In genomic region chr17:46810837-46811236, GRCh38 we compare ENCODE assay signal across 23 cellular contexts. TPM values are rescaled to one million over a fixed set of nuclear protein-coding genes. Genes with fewer than 3 reads are reported as not detected.
DNase-seq lines count a peak whose midpoint lies in the region; FAIRE-seq and TF ChIP-seq lines count a peak whose summit lies in the region.
"Had no signal": no experiment of that assay in that cellular context is flagged by ENCODE, and none has a peak within 500 bp of the region (broad histone marks: within the 10 kb centered on the region; RNA-seq: fewer than 3 reads in every experiment).

No MANE protein-coding gene starts in this region.

- WGBS in endodermal cell (ENCODE audit: insufficient coverage in 1 of 2, insufficient read length in 1 of 2), 2 experiments = 91 to 92% methylated on average over 5 to 10 of the region's 10 CpGs
- WGBS in stomach, 5 donors = 73 to 83% (median 81%) methylated on average over 10 of the region's 10 CpGs

- H3K36me3 ChIP-seq in endodermal cell (ENCODE audit: control insufficient read depth, insufficient read depth, low read length) = no peaks in the 10 kb centered on the region
- H3K36me3 ChIP-seq in stomach = no peaks in the 10 kb centered on the region
- H3K36me3 ChIP-seq: BLaER1 treated with 17β-estradiol and CSF1 and Interleukin-3, amounts not matched to agents 10 nM and 100 nM had no signal

- H3K4me1 Mint-ChIP-seq in endodermal cell (peaks cover 59% of the 10 kb centered on the region), nephron progenitor cell (peaks cover 71% of the 10 kb centered on the region)
- H3K4me1 Mint-ChIP-seq in activated T-helper 2 cell treated with anti-CD3 and anti-CD28 coated beads, Interferon-gamma antibody, Interleukin-2, Interleukin-4, amounts not matched to agents 10 μg/mL and 5 μg/mL and 100 μg/mL, durations not matched to agents 14 hours and 24 hours and 36 hours (ENCODE audit: low read depth) = no peaks in the 10 kb centered on the region
- H3K4me1 Mint-ChIP-seq: CD4-positive, alpha-beta memory T cell had no signal

- H3K36me3 Mint-ChIP-seq in endodermal cell (ENCODE audit: low read depth) (peaks cover 10% of the 10 kb centered on the region), nephron progenitor cell (ENCODE audit: low read depth) (no peaks in the 10 kb centered on the region)
- H3K36me3 Mint-ChIP-seq in activated T-helper 2 cell treated with anti-CD3 and anti-CD28 coated beads, Interferon-gamma antibody, Interleukin-2, Interleukin-4, amounts not matched to agents 10 μg/mL and 5 μg/mL and 100 μg/mL, durations not matched to agents 14 hours and 24 hours and 36 hours (ENCODE audit: low read depth) = no peaks in the 10 kb centered on the region
- H3K36me3 Mint-ChIP-seq: CD4-positive, alpha-beta memory T cell had no signal

- H3K4me1 ChIP-seq in endodermal cell (ENCODE audit: control insufficient read depth, insufficient read depth, low read length) (peaks cover 16% of the 10 kb centered on the region), stomach (no peaks in the 10 kb centered on the region)
- H3K4me1 ChIP-seq: BLaER1 treated with 17β-estradiol and CSF1 and Interleukin-3, amounts not matched to agents 10 nM and 100 nM had no signal

- H3K9me3 ChIP-seq in endodermal cell (ENCODE audit: control insufficient read depth, low read length) (no peaks in the 10 kb centered on the region), stomach (no peaks in the 10 kb centered on the region)
- H3K9me3 ChIP-seq: BLaER1 treated with 17β-estradiol and CSF1 and Interleukin-3, amounts not matched to agents 10 nM and 100 nM had no signal

- peak; percentile 36 for FAIRE-seq in HTR-8/SVneo (lab: Jason Lieb, UNC)

- TF ChIP-seq CTCF in endodermal cell (conservative IDR thresholded peaks at IDR 0.05) (no peak), nephron progenitor cell (IDR thresholded peaks at IDR 0.05) (no peak), stomach (IDR thresholded peaks at IDR 0.05) (no peak)

- H3K4me3 ChIP-seq in endodermal cell (ENCODE audit: low read length) = no peak overlapping the region
- H3K4me3 ChIP-seq in stomach = no peak overlapping the region
- H3K4me3 ChIP-seq: BLaER1 treated with 17β-estradiol and CSF1 and Interleukin-3, amounts not matched to agents 10 nM and 100 nM; SK-N-MC had no signal

- no peak for TF ChIP-seq POLR2A in stomach (IDR thresholded peaks at IDR 0.05)

- no peak for DNase-seq in HTR-8/SVneo (ENCODE audit: insufficient read length, low spot score)
- DNase-seq in endodermal cell = no peak
- DNase-seq in nephron progenitor cell = no peak
- no peak for DNase-seq in EL
- DNase-seq in activated T-helper 2 cell treated with anti-CD3 and anti-CD28 coated beads, Interferon-gamma antibody, Interleukin-2, Interleukin-4, amounts not matched to agents 10 μg/mL and 5 μg/mL and 100 μg/mL, durations not matched to agents 14 hours and 24 hours and 36 hours (ENCODE audit: low spot score) = no peak
- DNase-seq in COLO829 (ENCODE audit: low spot score) = no peak
- DNase-seq in stomach = no peak
- DNase-seq: Calu3; CD4-positive, alpha-beta memory T cell; DMS153; GF-D8; NCI-H1105; NCI-H2029 treated with DMSO at 0.1 percent for 48 hours; NCI-H345; NCI-H524; NCI-H774; NK-92 treated with Interleukin-12 subunit alpha and Interleukin-12 subunit beta, amount 100 ng/mL, for 24 hours; SHP77 treated with DMSO at 0.1 percent for 48 hours had no signal

- intact Hi-C loops in activated T-helper 2 cell treated with anti-CD3 and anti-CD28 coated beads, Interferon-gamma antibody, Interleukin-2, Interleukin-4, amounts not matched to agents 10 μg/mL and 5 μg/mL and 100 μg/mL, durations not matched to agents 14 hours and 24 hours and 36 hours (cut with micrococcal nuclease) = no loop called here
- intact Hi-C loops in stomach (cut with DNase I; ENCODE audit: low total_unique reads) = no loop called here

- no peaks in the 10 kb centered on the region for H3K27me3 ChIP-seq in endodermal cell (ENCODE audit: control insufficient read depth, insufficient read depth, low read length, poor library complexity, severe bottlenecking)
- peaks cover 0 to 54% (median 26%) of the 10 kb centered on the region in 3 donors for H3K27me3 ChIP-seq in stomach

- H3K27ac Mint-ChIP-seq in endodermal cell (peak overlapping the region; percentile 52), nephron progenitor cell (peak overlapping the region; percentile 61)
- H3K27ac Mint-ChIP-seq in activated T-helper 2 cell treated with anti-CD3 and anti-CD28 coated beads, Interferon-gamma antibody, Interleukin-2, Interleukin-4, amounts not matched to agents 10 μg/mL and 5 μg/mL and 100 μg/mL, durations not matched to agents 14 hours and 24 hours and 36 hours = no peak overlapping the region

- no peak overlapping the region for H3K9ac ChIP-seq in endodermal cell (ENCODE audit: extremely low read depth, low read length, poor library complexity, severe bottlenecking)
- H3K9ac ChIP-seq: BLaER1 treated with 17β-estradiol and CSF1 and Interleukin-3, amounts not matched to agents 10 nM and 100 nM; KMS-11 had no signal

- H3K27me3 Mint-ChIP-seq in endodermal cell (ENCODE audit: insufficient read depth) = no peaks in the 10 kb centered on the region
- H3K27me3 Mint-ChIP-seq in nephron progenitor cell (ENCODE audit: low read depth, poor library complexity) = peaks cover 30% of the 10 kb centered on the region
- peaks cover 22% of the 10 kb centered on the region for H3K27me3 Mint-ChIP-seq in activated T-helper 2 cell treated with anti-CD3 and anti-CD28 coated beads, Interferon-gamma antibody, Interleukin-2, Interleukin-4, amounts not matched to agents 10 μg/mL and 5 μg/mL and 100 μg/mL, durations not matched to agents 14 hours and 24 hours and 36 hours (ENCODE audit: low read depth)

- TF ChIP-seq EP300 in stomach (IDR thresholded peaks at IDR 0.05) = no peak

- no peaks in the 10 kb centered on the region for H3K9me3 Mint-ChIP-seq in endodermal cell
- no peaks in the 10 kb centered on the region for H3K9me3 Mint-ChIP-seq in nephron progenitor cell
- no peaks in the 10 kb centered on the region for H3K9me3 Mint-ChIP-seq in activated T-helper 2 cell treated with anti-CD3 and anti-CD28 coated beads, Interferon-gamma antibody, Interleukin-2, Interleukin-4, amounts not matched to agents 10 μg/mL and 5 μg/mL and 100 μg/mL, durations not matched to agents 14 hours and 24 hours and 36 hours
- H3K9me3 Mint-ChIP-seq: CD4-positive, alpha-beta memory T cell had no signal

- H3K4me3 Mint-ChIP-seq in endodermal cell (no peak overlapping the region), nephron progenitor cell (no peak overlapping the region)
- H3K4me3 Mint-ChIP-seq in activated T-helper 2 cell treated with anti-CD3 and anti-CD28 coated beads, Interferon-gamma antibody, Interleukin-2, Interleukin-4, amounts not matched to agents 10 μg/mL and 5 μg/mL and 100 μg/mL, durations not matched to agents 14 hours and 24 hours and 36 hours (ENCODE audit: low read depth) = no peak overlapping the region
- H3K4me3 Mint-ChIP-seq: CD4-positive, alpha-beta memory T cell had no signal

- no peak overlapping the region for H3K27ac ChIP-seq in endodermal cell (ENCODE audit: low read depth, low read length)
- no peak overlapping the region for H3K27ac ChIP-seq in stomach
- H3K27ac ChIP-seq: BLaER1 treated with 17β-estradiol and CSF1 and Interleukin-3, amounts not matched to agents 10 nM and 100 nM; KMS-11; RWPE1; SK-N-MC had no signal

RNA-seq across cellular contexts. Expression of gene WNT3, which starts 7.7 kb away (rescaled TPM):
- 10 to 100 TPM; 19.9 to 21.8 TPM for total RNA-seq in endodermal cell
- polyA plus RNA-seq in endodermal cell (2013, experiment 1 of 2) = 51.2 TPM
- polyA plus RNA-seq in endodermal cell (2013, experiment 2 of 2) = 42.1 TPM
- 0.07 TPM in 1 of 2 replicates, not detected in the other for total RNA-seq in activated T-helper 2 cell treated with anti-CD3 and anti-CD28 coated beads, Interferon-gamma antibody, Interleukin-2, Interleukin-4, amounts not matched to agents 10 μg/mL and 5 μg/mL and 100 μg/mL, durations not matched to agents 14 hours and 24 hours and 36 hours
- total RNA-seq in stomach = under 1 TPM in 3 of 5 donors, not detected in 2; 0.14 to 0.55 (median 0.29) TPM
- polyA plus RNA-seq in stomach = under 1 TPM; 0.31 to 0.73 (median 0.37) TPM
- total RNA-seq: CD4-positive, alpha-beta memory T cell had no signal
- polyA plus RNA-seq: CD4-positive, alpha-beta memory T cell had no signal

RNA-seq across cellular contexts. Expression of gene WNT9B, which starts 40.5 kb away (rescaled TPM):
- under 1 TPM in 1 of 2 donors, not detected in 1; 0.33 TPM for total RNA-seq in endodermal cell
- polyA plus RNA-seq in endodermal cell (2013, experiment 1 of 2) = 2.4 TPM
- polyA plus RNA-seq in endodermal cell (2013, experiment 2 of 2) = 2.1 TPM
- total RNA-seq in activated T-helper 2 cell treated with anti-CD3 and anti-CD28 coated beads, Interferon-gamma antibody, Interleukin-2, Interleukin-4, amounts not matched to agents 10 μg/mL and 5 μg/mL and 100 μg/mL, durations not matched to agents 14 hours and 24 hours and 36 hours = not detected in 2 replicates
- not detected for total RNA-seq in stomach
- under 1 TPM in 1 of 3 donors, not detected in 2; 0.05 TPM for polyA plus RNA-seq in stomach
- total RNA-seq: Calu3; CD4-positive, alpha-beta memory T cell; H4 had no signal
- polyA plus RNA-seq: CD4-positive, alpha-beta memory T cell had no signal

Comparison
In these comparisons a context has a peak if more than half of its experiments do, and no peak if none do; other contexts are left out.
1. RNA of gene WNT3, which starts 7.7 kb away (total RNA-seq): 19.9 to 21.8 TPM in endodermal cell; 0.14 to 0.55 TPM in stomach and 0.07 TPM in activated T-helper 2 cell treated with anti-CD3 and anti-CD28 coated beads, Interferon-gamma antibody, Interleukin-2, Interleukin-4, amounts not matched to agents 10 μg/mL and 5 μg/mL and 100 μg/mL, durations not matched to agents 14 hours and 24 hours and 36 hours; every median in the first group is over 10 times any median in the second.